Comparison of ENCODE assay signal across 19 cellular contexts in genomic region chr5:108078345-108078744, GRCh38.
"Had no signal": no experiment of that assay in that cellular context is flagged by ENCODE, and none has a peak within 500 bp of the region (broad histone marks: within the 10 kb centered on the region; RNA-seq: fewer than 3 reads in every experiment).

No MANE protein-coding gene starts in this region.

- H3K4me3 Mint-ChIP-seq: dendritic cell treated with granulocyte-macrophage colony-stimulating factor and Interleukin-4, amounts not matched to agents 40 ng/mL and 50 ng/mL, for 4 days; effector memory CD8-positive, alpha-beta T cell had no signal

- H3K27ac Mint-ChIP-seq: dendritic cell treated with granulocyte-macrophage colony-stimulating factor and Interleukin-4, amounts not matched to agents 40 ng/mL and 50 ng/mL, for 4 days; effector memory CD8-positive, alpha-beta T cell had no signal

- H3K4me3 ChIP-seq: esophagus squamous epithelium, gastroesophageal sphincter, mucosa of descending colon, ovary, right atrium auricular region, sigmoid colon, skin epidermis, stomach, thoracic aorta, transverse colon had no signal

- H3K9me3 ChIP-seq: esophagus squamous epithelium, mucosa of descending colon, ovary, right atrium auricular region, stomach, thoracic aorta had no signal

- H3K27me3 Mint-ChIP-seq: dendritic cell treated with granulocyte-macrophage colony-stimulating factor and Interleukin-4, amounts not matched to agents 40 ng/mL and 50 ng/mL, for 4 days; effector memory CD8-positive, alpha-beta T cell; naive thymus-derived CD8-positive, alpha-beta T cell had no signal

- H3K36me3 ChIP-seq: esophagus squamous epithelium, gastroesophageal sphincter, ovary, right atrium auricular region, sigmoid colon, stomach, thoracic aorta, transverse colon had no signal

- H3K4me1 ChIP-seq: esophagus squamous epithelium, gastroesophageal sphincter, right atrium auricular region, sigmoid colon, stomach, transverse colon had no signal

- H3K4me1 Mint-ChIP-seq: naive thymus-derived CD8-positive, alpha-beta T cell had no signal

- H3K27me3 ChIP-seq: esophagus squamous epithelium, gastroesophageal sphincter, ovary, right atrium auricular region, sigmoid colon, stomach, transverse colon had no signal

- ATAC-seq: effector memory CD8-positive, alpha-beta T cell; gastroesophageal sphincter; naive thymus-derived CD8-positive, alpha-beta T cell had no signal

- DNase-seq: effector memory CD8-positive, alpha-beta T cell; esophagus squamous epithelium; foreskin fibroblast; kidney glomerular epithelial cell; mammary epithelial cell; naive thymus-derived CD8-positive, alpha-beta T cell; ovary; sigmoid colon; stimulated activated CD4-positive, alpha-beta T cell treated with anti-CD3 and anti-CD28 coated beads, Interleukin-12 subunit alpha, Interleukin-12 subunit beta, amount 100 ng/mL, for 4 hours; stimulated activated naive CD4-positive, alpha-beta T cell; stomach; substantia nigra; transverse colon had no signal

- H3K27ac ChIP-seq: esophagus squamous epithelium, gastroesophageal sphincter, ovary, right atrium auricular region, sigmoid colon, skin epidermis, stomach, thoracic aorta, transverse colon had no signal
